9 cellular contexts compared by ENCODE assay signal in genomic region chr7:123871998-123872867, GRCh38. TPM values are rescaled to one million over a fixed set of nuclear protein-coding genes. Genes with fewer than 3 reads are reported as not detected.
DNase-seq lines count a peak whose midpoint lies in the region; ATAC-seq and TF ChIP-seq lines count a peak whose summit lies in the region.
"Had no signal": no experiment of that assay in that cellular context is flagged by ENCODE, and none has a peak within 500 bp of the region (broad histone marks: within the 10 kb centered on the region; RNA-seq: fewer than 3 reads in every experiment).

No MANE protein-coding gene starts in this region.

- CTCF ChIA-PET in CD8-positive, alpha-beta T cell (lab: Charles Lee): interaction anchor here (0.7 to 1.5 kb wide), 5 partner anchors 9 to 378 kb away, joined by 3 to 7 read pairs (median 3); no protein-coding TSS in a partner anchor

- no peaks in the 10 kb centered on the region for H3K27me3 ChIP-seq in CD8-positive, alpha-beta T cell (ENCODE audit: insufficient read depth, low read length)
- no peaks in the 10 kb centered on the region for H3K27me3 ChIP-seq in prostate gland (replicated peaks; ENCODE audit: insufficient read depth)

- no peak overlapping the region for H3K4me3 Mint-ChIP-seq in CD8-positive, alpha-beta T cell

- H3K36me3 Mint-ChIP-seq in CD8-positive, alpha-beta T cell: no peaks in the 10 kb centered on the region

- peak; percentile 14 for TF ChIP-seq CTCF in CD8-positive, alpha-beta T cell (IDR thresholded peaks at IDR 0.05)
- peak; percentile 31 for TF ChIP-seq CTCF in foreskin fibroblast (IDR thresholded peaks at IDR 0.05; ENCODE audit: low read depth, low read length)
- peak in 2 of 4 experiments; percentile 54 to 58 for TF ChIP-seq CTCF in prostate gland (IDR thresholded peaks at IDR 0.05)

- no peaks in the 10 kb centered on the region for H3K4me1 Mint-ChIP-seq in CD8-positive, alpha-beta T cell (ENCODE audit: low read depth)

- H3K9me3 ChIP-seq in CD8-positive, alpha-beta T cell (ENCODE audit: low read length): no peaks in the 10 kb centered on the region
- H3K9me3 ChIP-seq in prostate gland: no peaks in the 10 kb centered on the region

- 14% methylated on average over 7 of the region's 7 CpGs for WGBS in prostate gland

- ATAC-seq in CD8-positive, alpha-beta T cell: no peak
- ATAC-seq in GM18873 (IDR thresholded peaks at IDR 0.05; ENCODE audit: low FRiP score, unreplicated experiment) (peak; percentile 91), HG03039 (IDR thresholded peaks at IDR 0.05; ENCODE audit: unreplicated experiment) (peak; percentile 93)

- POLR2A ChIA-PET in CD8-positive, alpha-beta T cell (lab: Charles Lee): no interaction called here

- H3K4me1 ChIP-seq in CD8-positive, alpha-beta T cell (ENCODE audit: insufficient read depth, low read length): no peaks in the 10 kb centered on the region
- H3K4me1 ChIP-seq in prostate gland (replicated peaks): no peaks in the 10 kb centered on the region

- DNase-seq in CD8-positive, alpha-beta T cell: peak in 4 of 7 experiments; percentile 7 to 25 (median 18)
- peak; percentile 28 for DNase-seq in NCI-H2029 (lab: John Stamatoyannopoulos, UW)
- peak; percentile 12 for DNase-seq in activated CD4-positive, alpha-beta T cell treated with anti-CD3 and anti-CD28 coated beads, Interleukin-2, amount 50 U/mL, for 1 hour
- DNase-seq in foreskin fibroblast: peak; percentile 23 to 48
- peak; percentile 19 for DNase-seq in prostate gland (ENCODE audit: low spot score)
- DNase-seq in effector CD8-positive, alpha-beta T cell (lab: John Stamatoyannopoulos, UW): no peak

- intact Hi-C loops in CD8-positive, alpha-beta T cell (cut with DNase I, micrococcal nuclease): no loop called here
- intact Hi-C loops in prostate gland (cut with DNase I): loop anchor here (2.0 kb wide), 1 partner anchor 75 kb away; no protein-coding TSS in a partner anchor

- no peak overlapping the region for H3K27ac ChIP-seq in CD8-positive, alpha-beta T cell (ENCODE audit: low read depth, low read length)
- H3K27ac ChIP-seq in prostate gland: no peak overlapping the region

- no peak overlapping the region for H3K27ac Mint-ChIP-seq in CD8-positive, alpha-beta T cell

- no peaks in the 10 kb centered on the region for H3K9me3 Mint-ChIP-seq in CD8-positive, alpha-beta T cell

- no peaks in the 10 kb centered on the region for H3K36me3 ChIP-seq in CD8-positive, alpha-beta T cell (ENCODE audit: insufficient read depth, low read length)
- H3K36me3 ChIP-seq in prostate gland: no peaks in the 10 kb centered on the region

- H3K27me3 Mint-ChIP-seq in CD8-positive, alpha-beta T cell (ENCODE audit: low read depth): peaks cover 9% of the 10 kb centered on the region

- no peak overlapping the region for H3K4me3 ChIP-seq in CD8-positive, alpha-beta T cell (ENCODE audit: low read depth, low read length)
- no peak overlapping the region for H3K4me3 ChIP-seq in foreskin fibroblast (ENCODE audit: low read depth in 1 of 2, low read length in 2 of 2)
- H3K4me3 ChIP-seq in prostate gland: no peak overlapping the region

- TF ChIP-seq POLR2A in prostate gland (IDR thresholded peaks at IDR 0.05): no peak

RNA-seq across cellular contexts. Expression of gene HYAL4, which starts 27.3 kb away (rescaled TPM):
- total RNA-seq in CD8-positive, alpha-beta T cell: not detected
- total RNA-seq in prostate gland: 1 to 10 TPM in 1 of 2 donors, not detected in 1; 1.6 TPM
- total RNA-seq: T-helper 2 cell treated with Interferon-gamma antibody and Interleukin-4, amounts not matched to agents 100 ng/mL and 5 ng/mL, for 36 hours had no signal

RNA-seq across cellular contexts. Expression of gene SPAM1, which starts 52.8 kb away (rescaled TPM):
- not detected for total RNA-seq in CD8-positive, alpha-beta T cell
- under 1 TPM in 1 of 2 donors, not detected in 1; 0.62 TPM for total RNA-seq in prostate gland
- total RNA-seq: T-helper 2 cell treated with Interferon-gamma antibody and Interleukin-4, amounts not matched to agents 100 ng/mL and 5 ng/mL, for 36 hours had no signal
